Comparison of ENCODE assay signal across 10 cellular contexts in genomic region chr2:98334439-98335078, GRCh38. TPM values are rescaled to one million over a fixed set of nuclear protein-coding genes. Genes with fewer than 3 reads are reported as not detected.
A peak's percentile ranks its signal among the peaks of the same experiment; 100 is the strongest.
DNase-seq lines count a peak whose midpoint lies in the region; ATAC-seq, FAIRE-seq and TF ChIP-seq lines count a peak whose summit lies in the region.
"Had no signal": no experiment of that assay in that cellular context is flagged by ENCODE, and none has a peak within 500 bp of the region (broad histone marks: within the 10 kb centered on the region; RNA-seq: fewer than 3 reads in every experiment).

No MANE protein-coding gene starts in this region.

- no peak overlapping the region for H3K27ac ChIP-seq in H1 (ENCODE audit: low read depth, low read length)
- H3K27ac ChIP-seq in neural cell (ENCODE audit: low read length), result peak overlapping the region; percentile 63
- H3K27ac ChIP-seq in small intestine (ENCODE audit: low read depth in 1 of 2, low read length in 1 of 2), result no peak overlapping the region

- no peak overlapping the region for H3K18ac ChIP-seq in H1 (ENCODE audit: extremely low read depth, low read length)

- no peak overlapping the region for H2BK120ac ChIP-seq in H1 (replicated peaks; ENCODE audit: low read depth, low read length)

- H2AFZ ChIP-seq in H1 (ENCODE audit: low read length), result no peak overlapping the region
- H2AFZ ChIP-seq in neural cell (ENCODE audit: low read depth, low read length), result no peak overlapping the region

- ATAC-seq in HG02973 (IDR thresholded peaks at IDR 0.05; ENCODE audit: unreplicated experiment) (no peak), HG03565 (IDR thresholded peaks at IDR 0.05; ENCODE audit: unreplicated experiment) (no peak)

- WGBS in H1 (ENCODE audit: extremely low coverage in 1 of 2, insufficient coverage in 1 of 2, insufficient read length in 1 of 2, insufficient replicate concordance in 2 of 2, low coverage in 1 of 2, low lambda C conversion rate in 2 of 2, missing lambda C conversion rate in 1 of 2), 2 experiments, result 18% methylated on average over 4 of the region's 4 CpGs; no CpG with 5 or more reads in 1 of the 2 experiments
- 28 to 46% (median 37%) methylated on average over 4 of the region's 4 CpGs for WGBS in small intestine, 3 donors

- H3K4me2 ChIP-seq in H1 (ENCODE audit: insufficient read depth in 1 of 2, low read depth in 2 of 2, low read length in 2 of 2) (peak overlapping the region; percentile 65 to 79), neural cell (ENCODE audit: low read length) (peak overlapping the region; percentile 21)

- CTCF ChIA-PET in H1 (lab: Charles Lee; ENCODE audit: partially characterized antibody), result interaction anchor here (0.7 to 1.1 kb wide), 5 partner anchors 8 to 108 kb away, joined by 3 read pairs; no protein-coding TSS in a partner anchor

- no peaks in the 10 kb centered on the region for H3K79me2 ChIP-seq in H1 (ENCODE audit: control insufficient read depth in 1 of 2, insufficient read depth in 2 of 2, low read length in 2 of 2)
- no peaks in the 10 kb centered on the region for H3K79me2 ChIP-seq in neural cell (replicated peaks; ENCODE audit: insufficient read depth, low read length)

- H3K9me3 ChIP-seq in H1 (ENCODE audit: insufficient read depth in 2 of 2, low read depth in 1 of 2, low read length in 1 of 2) (0 out of 4 replicates have a peak, but pooled peaks cover 0 to 2% of the 10 kb centered on the region in 2 experiments), neural cell (ENCODE audit: low read length) (no peaks in the 10 kb centered on the region), small intestine (ENCODE audit: control insufficient read depth, low read depth) (no peaks in the 10 kb centered on the region)

- no peak overlapping the region for H3K14ac ChIP-seq in H1 (ENCODE audit: insufficient read length)

- no peaks in the 10 kb centered on the region for H3K79me1 ChIP-seq in H1 (ENCODE audit: low read depth, low read length)

- POLR2A ChIA-PET in H1 (lab: Charles Lee; ENCODE audit: partially characterized antibody), result interaction anchor here (1.1 kb wide), 1 partner anchor 13 kb away, joined by 4 read pairs; no protein-coding TSS in a partner anchor

- peak; percentile 57 for FAIRE-seq in H1 (lab: Jason Lieb, UNC)
- no peak for FAIRE-seq in small intestine (lab: Jason Lieb, UNC)
- FAIRE-seq in GM12892 (lab: Jason Lieb, UNC), result no peak

- TF ChIP-seq RAD21 in H1 (IDR thresholded peaks at IDR 0.05 in 1 of 2, conservative IDR thresholded peaks at IDR 0.05 in 1 of 2; ENCODE audit: low read depth in 2 of 2, low read length in 2 of 2) (no peak), neural cell (conservative IDR thresholded peaks at IDR 0.05) (no peak)

- H4K20me1 ChIP-seq in H1 (replicated peaks in 1 of 2; ENCODE audit: control insufficient read depth in 1 of 2, insufficient read depth in 2 of 2, low read length in 2 of 2) (no peaks in the 10 kb centered on the region), neural cell (ENCODE audit: insufficient read depth) (no peaks in the 10 kb centered on the region)

- H3K4me1 ChIP-seq in H1 (replicated peaks in 1 of 4; ENCODE audit: control insufficient read depth in 3 of 4, insufficient read depth in 4 of 4, low read length in 3 of 4), result peaks cover 4 to 11% (median 9%) of the 10 kb centered on the region in 4 experiments
- no peaks in the 10 kb centered on the region for H3K4me1 ChIP-seq in small intestine (ENCODE audit: control insufficient read depth in 2 of 2, insufficient read depth in 1 of 2, low read depth in 1 of 2, low read length in 1 of 2)

- H3K4ac ChIP-seq in H1 (replicated peaks; ENCODE audit: insufficient read length, low read depth, low read length), result no peak overlapping the region

- DNase-seq in GM04503 (ENCODE audit: low read depth), result peak; percentile 84
- DNase-seq in NCI-H226, result peak; percentile 73
- DNase-seq in H1 (ENCODE audit: low read depth in 1 of 2, low spot score in 2 of 2), result no peak
- DNase-seq in small intestine, result no peak
- no peak for DNase-seq in GM12892 (ENCODE audit: insufficient read length)
- DNase-seq: posterior cingulate gyrus, T-helper 2 cell had no signal

- no peak overlapping the region for H2BK12ac ChIP-seq in H1 (ENCODE audit: low read depth, low read length)

- TF ChIP-seq CTCF in H1 (IDR thresholded peaks at IDR 0.05; ENCODE audit: control extremely low read depth in 1 of 3, insufficient read depth in 1 of 3, low read depth in 1 of 3, low read length in 3 of 3), result no peak
- TF ChIP-seq CTCF in neural cell (IDR thresholded peaks at IDR 0.05; ENCODE audit: poor library complexity, severe bottlenecking), result no peak

- no peak overlapping the region for H4K91ac ChIP-seq in H1 (replicated peaks; ENCODE audit: insufficient read length, low read length)

- peaks cover 2% of the 10 kb centered on the region for H3F3A ChIP-seq in neural cell (ENCODE audit: insufficient read depth, low read length, poor library complexity, severe bottlenecking)

- no peak overlapping the region; the same call in 1 of the 2 replicates for H2AK5ac ChIP-seq in H1 (ENCODE audit: low read depth, low read length)

- H3K23ac ChIP-seq in H1 (ENCODE audit: insufficient read length), result no peak overlapping the region

- no peak overlapping the region for H2BK15ac ChIP-seq in H1 (ENCODE audit: low read length)

- peaks cover 3% of the 10 kb centered on the region; the same call in 1 of the 2 replicates for H3K23me2 ChIP-seq in H1 (ENCODE audit: low read depth, low read length)

- peaks cover 0 to 2% (median under 1%) of the 10 kb centered on the region in 4 experiments; a peak in 3 of 7 replicates for H3K27me3 ChIP-seq in H1 (replicated peaks in 1 of 4; ENCODE audit: control insufficient read depth in 3 of 4, extremely low read depth in 1 of 4, insufficient read depth in 3 of 4, low read length in 3 of 4)
- H3K27me3 ChIP-seq in neural cell (ENCODE audit: insufficient read depth, low read depth, low read length), result no peaks in the 10 kb centered on the region
- H3K27me3 ChIP-seq in small intestine (ENCODE audit: control insufficient read depth in 2 of 2, insufficient read depth in 2 of 2, low read length in 2 of 2), result no peaks in the 10 kb centered on the region

- H3K4me3 ChIP-seq in H1 (ENCODE audit: extremely low read depth in 1 of 4, insufficient read depth in 2 of 4, low read depth in 3 of 4, low read length in 4 of 4) (peak overlapping the region in 3 of 4 experiments; percentile 11 to 46 (median 13); a peak in 4 of 8 replicates), neural cell (ENCODE audit: low read length) (peak overlapping the region; percentile 39), small intestine (ENCODE audit: low read depth in 1 of 2, low read length in 2 of 2) (no peak overlapping the region)

- no peak overlapping the region for H4K5ac ChIP-seq in H1 (ENCODE audit: insufficient read length, low read depth, low read length)

- TF ChIP-seq POLR2A in H1 (IDR thresholded peaks at IDR 0.05; ENCODE audit: control extremely low read depth in 1 of 2, low read depth in 2 of 2, low read length in 2 of 2), result no peak
- TF ChIP-seq POLR2A in GM12892 (IDR thresholded peaks at IDR 0.05; ENCODE audit: low read depth, low read length), result no peak

- no peak overlapping the region for H2BK5ac ChIP-seq in H1 (ENCODE audit: low read depth, low read length)

- H3K36me3 ChIP-seq in H1 (ENCODE audit: control insufficient read depth in 2 of 4, insufficient read depth in 4 of 4, low read length in 3 of 4) (no peaks in the 10 kb centered on the region), neural cell (ENCODE audit: insufficient read depth, low read length) (no peaks in the 10 kb centered on the region), small intestine (ENCODE audit: control insufficient read depth in 2 of 2, insufficient read depth in 2 of 2, low read length in 2 of 2) (no peaks in the 10 kb centered on the region)

- H4K8ac ChIP-seq in H1 (ENCODE audit: extremely low read depth, insufficient read depth, low read length), result no peak overlapping the region

- TF ChIP-seq EP300 in H1 (IDR thresholded peaks at IDR 0.05; ENCODE audit: borderline replicate concordance in 1 of 2, low read depth in 2 of 2, low read length in 2 of 2) (no peak), neural cell (conservative IDR thresholded peaks at IDR 0.05; ENCODE audit: poor library complexity, severe bottlenecking) (no peak)

- H3K56ac ChIP-seq in H1 (replicated peaks; ENCODE audit: insufficient read length, low read depth, low read length), result no peak overlapping the region

- no peak overlapping the region for H2BK20ac ChIP-seq in H1 (ENCODE audit: low read length)

- H3K9me2 ChIP-seq in neural cell (ENCODE audit: insufficient read depth, low read length), result no peaks in the 10 kb centered on the region

- H3K9ac ChIP-seq in H1 (replicated peaks in 1 of 4; ENCODE audit: extremely low read depth in 1 of 4, low read depth in 3 of 4, low read length in 3 of 4) (no peak overlapping the region; a peak in 1 of 7 replicates), neural cell (ENCODE audit: low read length) (peak overlapping the region; percentile 20)

TF ChIP-seq in H1, 55 proteins besides CTCF, POLR2A, EP300 and RAD21 (continues in another document):
- TF ChIP-seq JUND (IDR thresholded peaks at IDR 0.05; ENCODE audit: low read length), result no peak
- no peak for TF ChIP-seq ATF3 (IDR thresholded peaks at IDR 0.05; ENCODE audit: insufficient read depth, low read depth, low read length)

RNA-seq across cellular contexts. Expression of gene CNGA3, which starts 11.7 kb away (rescaled TPM):
- not detected in 2 replicates for total RNA-seq in H1 (2021; fragmentation: NEBNext Ultra II Directional; extraction: Animal tissue kit (Norgen Biotek cat#: 25700))
- polyA plus RNA-seq in H1 (2011; rRNA removed), result 0.02 TPM in 1 of 2 replicates, not detected in the other
- polyA plus RNA-seq in H1 (2011; cell fraction: cytosol; rRNA removed), result 0.04 TPM
- polyA plus RNA-seq in H1 (2011; cell fraction: nucleus; rRNA removed), result 0.06 TPM
- not detected in 4 replicates for polyA plus RNA-seq in H1 (2012, experiment 1 of 2)
- polyA plus RNA-seq in H1 (2012, experiment 2 of 2), result not detected
- polyA plus RNA-seq in H1 (2013, experiment 1 of 2), result 0.02 TPM
- not detected for polyA plus RNA-seq in H1 (2013, experiment 2 of 2)
- polyA minus RNA-seq in H1 (2011; rRNA and poly(A)+ RNA removed), result not detected in 2 replicates
- polyA minus RNA-seq in H1 (2011; cell fraction: cytosol; rRNA and poly(A)+ RNA removed), result not detected
- not detected for polyA minus RNA-seq in H1 (2011; cell fraction: nucleus; rRNA and poly(A)+ RNA removed)
- polyA plus RNA-seq in neural cell, result 0.64 and 1.1 TPM in 2 replicates
- polyA minus RNA-seq in neural cell, result 0.49 and 0.81 TPM in 2 replicates
- under 1 TPM in 2 of 3 donors, not detected in 1; 0.22 to 0.30 TPM for polyA plus RNA-seq in small intestine
- polyA plus RNA-seq in GM12892 (2012; ENCODE audit: missing spikeins), result not detected

Comparison
In these comparisons a context has a peak if more than half of its experiments do, and no peak if none do; other contexts are left out.
1. DNase-seq: peak in GM04503 (single experiment) and NCI-H226 (single experiment); none in H1 (0 of 2), small intestine (single experiment) and GM12892 (single experiment).
2. H3K4me3 ChIP-seq: peak in H1 (3 of 4) and neural cell (single experiment); none in small intestine (0 of 2).